9 cellular contexts compared by ENCODE assay signal in genomic region chr14:96423446-96424103, GRCh38. TPM values are rescaled to one million over a fixed set of nuclear protein-coding genes. Genes with fewer than 3 reads are reported as not detected.
DNase-seq lines count a peak whose midpoint lies in the region; ATAC-seq and TF ChIP-seq lines count a peak whose summit lies in the region.
"Had no signal": no experiment of that assay in that cellular context is flagged by ENCODE, and none has a peak within 500 bp of the region (broad histone marks: within the 10 kb centered on the region; RNA-seq: fewer than 3 reads in every experiment).

No MANE protein-coding gene starts in this region.

- TF ChIP-seq CTCF in DOHH2 (IDR thresholded peaks at IDR 0.05; ENCODE audit: low read depth, low read length, poor library complexity, severe bottlenecking) (no peak), OCI-LY1 (IDR thresholded peaks at IDR 0.05; ENCODE audit: low read length) (no peak), epithelial cell of esophagus (IDR thresholded peaks at IDR 0.05; ENCODE audit: insufficient read depth, low read depth, low read length, missing control alignments) (no peak), psoas muscle (IDR thresholded peaks at IDR 0.05) (no peak)

- H3K9me3 ChIP-seq in DOHH2 (ENCODE audit: control insufficient read depth, insufficient read depth, low read length): no peaks in the 10 kb centered on the region
- no peaks in the 10 kb centered on the region for H3K9me3 ChIP-seq in OCI-LY1 (ENCODE audit: low read length)
- no peaks in the 10 kb centered on the region for H3K9me3 ChIP-seq in psoas muscle

- no peaks in the 10 kb centered on the region for H4K20me1 ChIP-seq in DOHH2 (ENCODE audit: control insufficient read depth, insufficient read depth, low read depth, low read length)
- no peaks in the 10 kb centered on the region for H4K20me1 ChIP-seq in OCI-LY1 (ENCODE audit: insufficient read depth, low read length)

- H3K79me2 ChIP-seq in DOHH2 (ENCODE audit: control insufficient read depth, low read length): no peaks in the 10 kb centered on the region
- no peaks in the 10 kb centered on the region for H3K79me2 ChIP-seq in OCI-LY1 (ENCODE audit: insufficient read depth, low read length)

- H3K4me1 ChIP-seq in DOHH2 (ENCODE audit: control insufficient read depth, low read length) (peaks cover 14% of the 10 kb centered on the region), OCI-LY1 (ENCODE audit: insufficient read depth, low read length, severe bottlenecking) (peaks cover 16% of the 10 kb centered on the region), psoas muscle (no peaks in the 10 kb centered on the region)

- H3K4me2 ChIP-seq in DOHH2 (ENCODE audit: low read length) (peak overlapping the region; percentile 74), OCI-LY1 (ENCODE audit: low read length) (peak overlapping the region; percentile 73)

- no peak overlapping the region for H2AFZ ChIP-seq in OCI-LY1 (ENCODE audit: low read length)

- H3K4me3 ChIP-seq in DOHH2 (ENCODE audit: low read length): peak overlapping the region; percentile 61
- peak overlapping the region; percentile 55 for H3K4me3 ChIP-seq in OCI-LY1 (ENCODE audit: low read depth, low read length, poor library complexity, severe bottlenecking)
- H3K4me3 ChIP-seq in epithelial cell of esophagus (ENCODE audit: low read length): peak overlapping the region; percentile 42
- peak overlapping the region; percentile 59 for H3K4me3 ChIP-seq in psoas muscle

- H3K9me2 ChIP-seq in DOHH2 (replicated peaks; ENCODE audit: control insufficient read depth, low read length) (no peaks in the 10 kb centered on the region), OCI-LY1 (ENCODE audit: low read depth, low read length) (no peaks in the 10 kb centered on the region)

- DNase-seq in epithelial cell of esophagus (ENCODE audit: low read depth) (no peak), psoas muscle (no peak), DMS79 treated with DMSO at 0.1 percent for 48 hours (lab: John Stamatoyannopoulos, UW) (no peak), OCI-M1 (lab: John Stamatoyannopoulos, UW) (no peak)
- DNase-seq in activated CD4-positive, CD25-positive, alpha-beta regulatory T cell (lab: John Stamatoyannopoulos, UW): no peak

- no peaks in the 10 kb centered on the region for H3F3A ChIP-seq in DOHH2 (ENCODE audit: control insufficient read depth, insufficient read depth)
- no peaks in the 10 kb centered on the region for H3F3A ChIP-seq in OCI-LY1 (ENCODE audit: insufficient read depth, low read length)

- intact Hi-C loops in psoas muscle (cut with DNase I): loop anchor here (5.0 to 10.0 kb wide), 3 partner anchors 126 to 861 kb away; no protein-coding TSS in a partner anchor

- peak overlapping the region; percentile 48; the same call in 1 of the 2 replicates for H3K9ac ChIP-seq in OCI-LY1 (ENCODE audit: low read length)

- ATAC-seq in psoas muscle: peak in 2 of 4 donors; percentile 8 to 16
- no peak for ATAC-seq in HG02623 (IDR thresholded peaks at IDR 0.05; ENCODE audit: unreplicated experiment)

- no peaks in the 10 kb centered on the region for H3K27me3 ChIP-seq in DOHH2 (ENCODE audit: control insufficient read depth, low read length)
- H3K27me3 ChIP-seq in OCI-LY1 (ENCODE audit: insufficient read depth, low read length): no peaks in the 10 kb centered on the region
- H3K27me3 ChIP-seq in psoas muscle (ENCODE audit: insufficient read depth in 3 of 3, low read length in 2 of 3): peaks cover 0 to 11% (median 0%) of the 10 kb centered on the region in 3 donors

- WGBS in psoas muscle, 3 donors: 38 to 63% (median 55%) methylated on average over 25 of the region's 25 CpGs

- H3K36me3 ChIP-seq in DOHH2 (ENCODE audit: control insufficient read depth, low read length) (no peaks in the 10 kb centered on the region), OCI-LY1 (ENCODE audit: insufficient read depth, low read length) (no peaks in the 10 kb centered on the region), psoas muscle (ENCODE audit: insufficient read depth in 1 of 2, low read depth in 1 of 2) (no peaks in the 10 kb centered on the region)

- H3K27ac ChIP-seq in DOHH2 (ENCODE audit: low read depth, low read length) (no peak overlapping the region), OCI-LY1 (ENCODE audit: low read depth, low read length, poor library complexity, severe bottlenecking) (no peak overlapping the region), psoas muscle (no peak overlapping the region)
- H3K27ac ChIP-seq: RWPE1 had no signal

RNA-seq across cellular contexts. Expression of gene AK7, which starts 31.6 kb away (rescaled TPM):
- total RNA-seq in psoas muscle: under 1 TPM in 2 of 4 donors, not detected in 2; 0.25 to 0.46 TPM
- polyA plus RNA-seq in psoas muscle: 1 to 10 TPM in 1 of 3 donors, under 1 TPM in 2; 0.08 to 1.2 (median 0.25) TPM
